In genomic region chr20:4415281-4415680, GRCh38 we compare ENCODE assay signal across 27 cellular contexts.
"Had no signal": no experiment of that assay in that cellular context is flagged by ENCODE, and none has a peak within 500 bp of the region (broad histone marks: within the 10 kb centered on the region; RNA-seq: fewer than 3 reads in every experiment).

No MANE protein-coding gene starts in this region.

- ATAC-seq: activated CD4-positive, CD25-positive, alpha-beta regulatory T cell treated with anti-CD3 and anti-CD28 coated beads, Interleukin-2, amount 50 U/mL, for 24 hours; activated CD8-positive, alpha-beta T cell treated with anti-CD3 and anti-CD28 coated beads for 36 hours; activated naive CD4-positive, alpha-beta T cell treated with anti-CD3 and anti-CD28 coated beads, Interleukin-2, amount 50 U/mL, for 72 hours; activated T-cell treated with anti-CD3 and anti-CD28 coated beads, Interleukin-2, amount 50 U/mL, for 4 hours; gastrocnemius medialis; left cardiac atrium; left ventricle myocardium superior; naive thymus-derived CD8-positive, alpha-beta T cell; right cardiac atrium; T-helper 17 cell had no signal

- DNase-seq: activated CD4-positive, alpha-beta T cell treated with anti-CD3 and anti-CD28 coated beads for 48 hours; activated CD8-positive, alpha-beta T cell treated with anti-CD3 and anti-CD28 coated beads for 36 hours; activated naive CD4-positive, alpha-beta T cell; activated T-cell treated with anti-CD3 and anti-CD28 coated beads, Interleukin-2, amount 50 U/mL, for 4 hours; dermis blood vessel endothelial cell; effector CD4-positive, alpha-beta T cell; gastrocnemius medialis; islet precursor cell; left cardiac atrium; left ventricle myocardium superior; naive thymus-derived CD8-positive, alpha-beta T cell; occipital lobe; right cardiac atrium; spleen; stimulated activated naive CD4-positive, alpha-beta T cell treated with Interleukin-2 at 50 U/mL for 16 hours; SW 1271; T-helper 17 cell; T1000; upper lobe of left lung; WERI-Rb-1 had no signal

- H3K79me2 ChIP-seq: hepatocyte had no signal

- H3K4me3 ChIP-seq: gastrocnemius medialis, hepatocyte, neural progenitor cell, spleen, upper lobe of left lung, vagina had no signal

- H2AFZ ChIP-seq: hepatocyte, neural progenitor cell had no signal

- H3K9me3 ChIP-seq: gastrocnemius medialis, upper lobe of left lung, vagina had no signal

- H3K4me2 ChIP-seq: hepatocyte, neural progenitor cell had no signal

- H3K4me1 ChIP-seq: gastrocnemius medialis, neural progenitor cell, spleen, upper lobe of left lung, vagina had no signal

- H3K36me3 ChIP-seq: gastrocnemius medialis, neural progenitor cell, spleen, upper lobe of left lung, vagina, WERI-Rb-1 had no signal

- FAIRE-seq: colon had no signal

- H3K9ac ChIP-seq: neural progenitor cell had no signal

- H3K27me3 ChIP-seq: gastrocnemius medialis, hepatocyte, neural progenitor cell, spleen, upper lobe of left lung, vagina had no signal

- H3K27ac ChIP-seq: epithelial cell of prostate, gastrocnemius medialis, hepatocyte, neural progenitor cell, spleen, upper lobe of left lung, vagina, WERI-Rb-1 had no signal
